Comparison of ENCODE assay signal across 9 cellular contexts in genomic region chr7:105885386-105886111, GRCh38. TPM values are rescaled to one million over a fixed set of nuclear protein-coding genes. Genes with fewer than 3 reads are reported as not detected.
DNase-seq lines count a peak whose midpoint lies in the region; ATAC-seq and TF ChIP-seq lines count a peak whose summit lies in the region.
"Had no signal": no experiment of that assay in that cellular context is flagged by ENCODE, and none has a peak within 500 bp of the region (broad histone marks: within the 10 kb centered on the region; RNA-seq: fewer than 3 reads in every experiment).

No MANE protein-coding gene starts in this region.

- peaks cover 7% of the 10 kb centered on the region for H3K4me1 ChIP-seq in HEK293 (ENCODE audit: control insufficient read depth, insufficient read depth, low read length)
- H3K4me1 ChIP-seq: SJSA1 had no signal

- no peaks in the 10 kb centered on the region; a peak in 1 of 3 replicates for H3K36me3 ChIP-seq in HEK293 (ENCODE audit: control insufficient read depth in 2 of 2, insufficient read depth in 1 of 2, low read length in 2 of 2)
- H3K36me3 ChIP-seq in SK-N-MC (ENCODE audit: insufficient read depth, low read length): no peaks in the 10 kb centered on the region; the same call in 1 of the 2 replicates
- H3K36me3 ChIP-seq in MG63: no peaks in the 10 kb centered on the region
- H3K36me3 ChIP-seq: SJSA1 had no signal

- no peak overlapping the region for H3K9ac ChIP-seq in SK-N-MC (ENCODE audit: insufficient read length)

- H3K9me3 ChIP-seq in HEK293 (ENCODE audit: control insufficient read depth, insufficient read depth, low read depth, low read length): no peaks in the 10 kb centered on the region
- no peaks in the 10 kb centered on the region for H3K9me3 ChIP-seq in SK-N-MC (ENCODE audit: low read depth, low read length)
- H3K9me3 ChIP-seq in MG63: no peaks in the 10 kb centered on the region
- H3K9me3 ChIP-seq: SJSA1 had no signal

- CTCF ChIA-PET in HEK293 (lab: Yijun Ruan, JAX): interaction anchor here (1.0 to 1.2 kb wide), 2 partner anchors 35 to 125 kb away, joined by 4 to 5 read pairs; no protein-coding TSS in a partner anchor

- H3K27ac ChIP-seq in HEK293 (ENCODE audit: extremely low read depth, low read depth, low read length): no peak overlapping the region
- H3K27ac ChIP-seq in SK-N-MC: peak overlapping the region; percentile 50
- H3K27ac ChIP-seq: SJSA1 had no signal

- POLR2A ChIA-PET in HEK293 (lab: Yijun Ruan, JAX): no interaction called here

- H3K27me3 ChIP-seq in MG63: no peaks in the 10 kb centered on the region
- H3K27me3 ChIP-seq: SJSA1 had no signal

- no peak for ATAC-seq in GM21723 (IDR thresholded peaks at IDR 0.05; ENCODE audit: unreplicated experiment)

- DNase-seq in NCI-H748 (lab: John Stamatoyannopoulos, UW; ENCODE audit: unreplicated experiment) (peak; percentile 49), NCI-H748 treated with DMSO at 0.1 percent for 48 hours (lab: John Stamatoyannopoulos, UW) (no peak), SK-N-MC (ENCODE audit: low read depth, low spot score) (peak; percentile 67), kidney tubule cell (ENCODE audit: low spot score) (peak; percentile 28), MG63 (no peak)
- DNase-seq in activated T-cell treated with anti-CD3 and anti-CD28 coated beads, Interleukin-2, amount 50 U/mL, for 48 hours: no peak

- H3K4me3 ChIP-seq in HEK293 (ENCODE audit: low read depth, low read length): no peak overlapping the region
- peak overlapping the region; percentile 42; the same call in 1 of the 2 replicates for H3K4me3 ChIP-seq in SK-N-MC
- no peak overlapping the region for H3K4me3 ChIP-seq in MG63
- H3K4me3 ChIP-seq: SJSA1 had no signal

- TF ChIP-seq CTCF in HEK293 (tag by site-specific recombination; IDR thresholded peaks at IDR 0.05): no peak

TF ChIP-seq in HEK293, 187 proteins besides CTCF, POLR2A, EP300 and RAD21:
- TF ChIP-seq ZBTB21 (tag by site-specific recombination; IDR thresholded peaks at IDR 0.05): no peak
- TF ChIP-seq ZNF639 (tag by site-specific recombination; IDR thresholded peaks at IDR 0.05): no peak
- peak; percentile 17; the same call in 1 of the 2 replicates for TF ChIP-seq GLIS1 (tag by site-specific recombination; IDR thresholded peaks at IDR 0.05)
- TF ChIP-seq ZNF473 (tag by site-specific recombination; IDR thresholded peaks at IDR 0.05): no peak
- TF ChIP-seq EGR2 (tag by site-specific recombination; IDR thresholded peaks at IDR 0.05; ENCODE audit: low read depth): peak; percentile 86
- no peak for TF ChIP-seq ZNF366 (tag by site-specific recombination; conservative IDR thresholded peaks at IDR 0.05)
- TF ChIP-seq ZNF2 (tag by site-specific recombination; IDR thresholded peaks at IDR 0.05): no peak
- no peak for TF ChIP-seq ZBTB1 (tag by site-specific recombination; IDR thresholded peaks at IDR 0.05)
- TF ChIP-seq ZNF791 (tag by site-specific recombination; IDR thresholded peaks at IDR 0.05): no peak
- TF ChIP-seq ZNF112 (tag by site-specific recombination; IDR thresholded peaks at IDR 0.05): 0 out of 2 replicates have a peak, but pooled peaks have one; percentile 36
- TF ChIP-seq ZFHX2 (tag by site-specific recombination; conservative IDR thresholded peaks at IDR 0.05): peak; percentile 72
- no peak for TF ChIP-seq ZNF510 (tag by site-specific recombination; IDR thresholded peaks at IDR 0.05; ENCODE audit: insufficient replicate concordance)
- peak; percentile 66; the same call in 1 of the 2 replicates for TF ChIP-seq ZNF184 (tag by site-specific recombination; IDR thresholded peaks at IDR 0.05)
- TF ChIP-seq ZNF677 (tag by site-specific recombination; IDR thresholded peaks at IDR 0.05): no peak
- no peak for TF ChIP-seq KLF17 (tag by site-specific recombination; IDR thresholded peaks at IDR 0.05)
- no peak for TF ChIP-seq ZXDB (tag by site-specific recombination; IDR thresholded peaks at IDR 0.05)
- TF ChIP-seq ZNF518A (tag by site-specific recombination; conservative IDR thresholded peaks at IDR 0.05; ENCODE audit: low read depth): no peak
- no peak for TF ChIP-seq ZNF544 (tag by site-specific recombination; IDR thresholded peaks at IDR 0.05)
- TF ChIP-seq ZFP41 (tag by site-specific recombination; IDR thresholded peaks at IDR 0.05; ENCODE audit: borderline replicate concordance): no peak
- no peak for TF ChIP-seq ZNF148 (tag by site-specific recombination; IDR thresholded peaks at IDR 0.05; ENCODE audit: borderline replicate concordance)
- TF ChIP-seq BCL11B (tag by site-specific recombination; IDR thresholded peaks at IDR 0.05; ENCODE audit: low read depth): no peak
- no peak for TF ChIP-seq ZNF626 (tag by site-specific recombination; IDR thresholded peaks at IDR 0.05)
- TF ChIP-seq ZNF660 (tag by site-specific recombination; IDR thresholded peaks at IDR 0.05): peak; percentile 74; the same call in 1 of the 2 replicates
- TF ChIP-seq KLF10 (tag by site-specific recombination; IDR thresholded peaks at IDR 0.05): no peak
- TF ChIP-seq FEZF1 (tag by site-specific recombination; IDR thresholded peaks at IDR 0.05): no peak

RNA-seq across cellular contexts. Expression of gene ATXN7L1, which starts 9.2 kb away (rescaled TPM):
- 0.59 TPM in 1 of 2 replicates, not detected in the other for total RNA-seq in MG63 (2014; rRNA removed; shearing (Covaris generic); ENCODE audit: low replicate concordance)

Comparison
In these comparisons a context has a peak if more than half of its experiments do, and no peak if none do; other contexts are left out.
1. DNase-seq: peak in NCI-H748 (single experiment), SK-N-MC (single experiment) and kidney tubule cell (single experiment); none in NCI-H748 treated with DMSO at 0.1 percent for 48 hours (single experiment), MG63 (single experiment) and activated T-cell treated with anti-CD3 and anti-CD28 coated beads, Interleukin-2, amount 50 U/mL, for 48 hours (0 of 2).